Comparison of ENCODE assay signal across 10 cellular contexts in the genomic region with DNA sequence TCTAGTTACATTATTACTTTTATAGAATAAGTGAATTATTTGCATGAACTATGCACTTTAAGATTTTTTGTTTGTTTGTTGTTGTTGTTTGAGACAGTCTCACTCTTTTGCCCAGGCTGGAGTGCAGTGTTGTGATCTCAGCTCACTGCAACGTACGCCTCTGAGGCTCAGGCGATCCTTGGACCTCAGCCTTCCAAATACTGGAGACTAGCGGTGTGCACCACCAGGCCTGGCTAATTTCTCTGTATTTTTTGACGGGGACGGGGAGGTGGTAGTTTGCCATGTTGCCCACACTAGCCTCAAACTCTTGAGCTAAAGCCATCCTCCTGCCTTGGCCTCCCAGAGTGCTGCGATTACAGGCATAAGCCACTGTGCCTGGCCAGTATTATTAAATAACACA. TPM values are rescaled to one million over a fixed set of nuclear protein-coding genes. Genes with fewer than 3 reads are reported as not detected.
"Had no signal": no experiment of that assay in that cellular context is flagged by ENCODE, and none has a peak within 500 bp of the region (broad histone marks: within the 10 kb centered on the region; RNA-seq: fewer than 3 reads in every experiment).

No MANE protein-coding gene starts in this region.

- ATAC-seq: K562 had no signal

- FAIRE-seq: H54, K562 had no signal

- H3K27ac ChIP-seq: GM23248, HL-60 had no signal

- H3K4me3 ChIP-seq: GM23248, K562 had no signal

- DNase-seq: GM23248, GOT3, H9, HCEC 1CT, IMR-90, KG1 had no signal

- H3K9ac ChIP-seq: GM23248 had no signal

- H2AFZ ChIP-seq: GM23248 had no signal

RNA-seq across cellular contexts. Expression of gene KCND2, which starts 29.2 kb away (rescaled TPM):
- total RNA-seq: HT1080, K562 had no signal
- polyA plus RNA-seq: IMR-90 had no signal
